8 cellular contexts compared by ENCODE assay signal in genomic region chr2:158600155-158600802, GRCh38.
DNase-seq lines count a peak whose midpoint lies in the region; ATAC-seq, FAIRE-seq and TF ChIP-seq lines count a peak whose summit lies in the region.
"Had no signal": no experiment of that assay in that cellular context is flagged by ENCODE, and none has a peak within 500 bp of the region (broad histone marks: within the 10 kb centered on the region; RNA-seq: fewer than 3 reads in every experiment).

No MANE protein-coding gene starts in this region.

- peak overlapping the region in 1 of 2 experiments; percentile 20; a peak in 1 of 4 replicates for H4K8ac ChIP-seq in IMR-90 (ENCODE audit: low read depth in 2 of 2, low read length in 2 of 2)

- H4K20me1 ChIP-seq in IMR-90 (ENCODE audit: insufficient read depth, low read length): no peaks in the 10 kb centered on the region
- H4K20me1 ChIP-seq in mammary epithelial cell (ENCODE audit: insufficient read depth, low read length): no peaks in the 10 kb centered on the region
- no peaks in the 10 kb centered on the region for H4K20me1 ChIP-seq in keratinocyte (ENCODE audit: control insufficient read depth, extremely low read depth, insufficient read depth, low read length)

- no peak overlapping the region for H2BK15ac ChIP-seq in IMR-90 (ENCODE audit: low read depth, low read length)

- H3K36me3 ChIP-seq in IMR-90 (ENCODE audit: control insufficient read depth, insufficient read depth, low read length): peaks cover 1% of the 10 kb centered on the region; the same call in 1 of the 2 replicates
- H3K36me3 ChIP-seq in mammary epithelial cell (ENCODE audit: insufficient read depth, low read length): no peaks in the 10 kb centered on the region
- H3K36me3 ChIP-seq in keratinocyte (ENCODE audit: control insufficient read depth in 2 of 2, extremely low read depth in 1 of 2, insufficient read depth in 2 of 2, low read length in 2 of 2): peaks cover 0 to 3% of the 10 kb centered on the region in 2 experiments
- no peaks in the 10 kb centered on the region for H3K36me3 ChIP-seq in upper lobe of right lung

- H3K14ac ChIP-seq in IMR-90 (replicated peaks; ENCODE audit: low read depth, low read length): no peak overlapping the region

- H2AK5ac ChIP-seq in IMR-90 (ENCODE audit: low read depth, low read length): no peak overlapping the region

- H4K91ac ChIP-seq in IMR-90 (ENCODE audit: insufficient read depth, low read depth, low read length): no peak overlapping the region

- H3K23ac ChIP-seq in IMR-90 (ENCODE audit: low read depth, low read length): no peak overlapping the region

- peaks cover 4% of the 10 kb centered on the region for H3K79me2 ChIP-seq in mammary epithelial cell (ENCODE audit: insufficient read depth, low read length)
- H3K79me2 ChIP-seq in keratinocyte (ENCODE audit: control insufficient read depth, insufficient read depth, low read length): peaks cover 3% of the 10 kb centered on the region

- no peak overlapping the region for H3K4ac ChIP-seq in IMR-90 (ENCODE audit: low read depth, low read length)

- peak; percentile 88 for FAIRE-seq in keratinocyte (lab: Jason Lieb, UNC)

- H3K9me3 ChIP-seq in IMR-90 (ENCODE audit: control insufficient read depth, insufficient read depth, low read length) (no peaks in the 10 kb centered on the region), mammary epithelial cell (replicated peaks; ENCODE audit: insufficient read depth, low read length) (no peaks in the 10 kb centered on the region), keratinocyte (ENCODE audit: control insufficient read depth, low read depth, low read length) (no peaks in the 10 kb centered on the region), upper lobe of right lung (no peaks in the 10 kb centered on the region)

- H3K79me1 ChIP-seq in IMR-90 (ENCODE audit: low read depth in 1 of 2, low read length in 2 of 2): peaks cover 4 to 13% of the 10 kb centered on the region in 2 experiments; a peak in 3 of 4 replicates

- peaks cover 11% of the 10 kb centered on the region; the same call in 1 of the 2 replicates for H3K9me1 ChIP-seq in IMR-90 (ENCODE audit: insufficient read depth, low read length)
- H3K9me1 ChIP-seq in keratinocyte (ENCODE audit: control insufficient read depth, extremely low read depth, insufficient read depth, low read length): no peaks in the 10 kb centered on the region

- no peaks in the 10 kb centered on the region for H3K27me3 ChIP-seq in IMR-90 (ENCODE audit: control insufficient read depth, insufficient read depth, low read length)
- no peaks in the 10 kb centered on the region for H3K27me3 ChIP-seq in mammary epithelial cell (ENCODE audit: insufficient read depth, low read length)
- no peaks in the 10 kb centered on the region for H3K27me3 ChIP-seq in keratinocyte (ENCODE audit: control insufficient read depth, extremely low read depth, insufficient read depth, low read length)
- H3K27me3 ChIP-seq in upper lobe of right lung: no peaks in the 10 kb centered on the region

- POLR2A ChIA-PET in IMR-90 (lab: Charles Lee; ENCODE audit: unreplicated experiment): no interaction called here

- DNase-seq in IMR-90 (peak; percentile 95), mammary epithelial cell (peak; percentile 92), keratinocyte (ENCODE audit: low read depth, low spot score) (peak; percentile 73), upper lobe of right lung (no peak), NCI-H2171 (lab: John Stamatoyannopoulos, UW) (no peak), NCI-H1417 (lab: John Stamatoyannopoulos, UW) (no peak)
- DNase-seq: RPMI8226 had no signal

- dilution Hi-C loops in IMR-90 (cut with HindIII; ENCODE audit: low sequenced_read_pairs, unreplicated experiment): no loop called here
- dilution Hi-C loops in mammary epithelial cell (cut with HindIII; ENCODE audit: low sequenced_read_pairs): no loop called here
- dilution Hi-C loops in keratinocyte (cut with MboI; ENCODE audit: extremely low pct_ligation_motif_present, low sequenced_read_pairs): no loop called here

- intact Hi-C loops in IMR-90 (cut with micrococcal nuclease): loop anchor here (5.0 kb wide), 2 partner anchors 143 to 188 kb away; partner anchors contain the start of genes CCDC148 and PKP4
- intact Hi-C loops in mammary epithelial cell (cut with micrococcal nuclease): loop anchor here (5.0 kb wide), 1 partner anchor 143 kb away; the partner anchor contains the start of genes CCDC148 and PKP4
- intact Hi-C loops in upper lobe of right lung (cut with DNase I): no loop called here

- CTCF ChIA-PET in IMR-90 (lab: Yijun Ruan, JAX) (interaction anchor here (0.6 to 0.8 kb wide), 2 partner anchors 9 to 138 kb away, joined by 3 to 4 read pairs; no protein-coding TSS in a partner anchor), mammary epithelial cell (lab: Charles Lee; ENCODE audit: low non-redundant PET) (no interaction called here)

- H3K4me2 ChIP-seq in IMR-90 (ENCODE audit: low read depth, low read length) (peak overlapping the region; percentile 30; the same call in 1 of the 2 replicates), mammary epithelial cell (ENCODE audit: insufficient read depth, low read depth, low read length) (peak overlapping the region; percentile 77), keratinocyte (ENCODE audit: control insufficient read depth, extremely low read depth, insufficient read depth, low read depth, low read length) (peak overlapping the region; percentile 73)

- no peak overlapping the region for H4K5ac ChIP-seq in IMR-90 (ENCODE audit: low read depth, low read length)

- H3K4me1 ChIP-seq in IMR-90 (ENCODE audit: control insufficient read depth, insufficient read depth, low read length) (peaks cover 8% of the 10 kb centered on the region), mammary epithelial cell (ENCODE audit: insufficient read depth, low read length) (peaks cover 32% of the 10 kb centered on the region), keratinocyte (ENCODE audit: control insufficient read depth, extremely low read depth, insufficient read depth, low read length) (peaks cover 39% of the 10 kb centered on the region), upper lobe of right lung (peaks cover 3% of the 10 kb centered on the region)

- H2BK5ac ChIP-seq in IMR-90 (ENCODE audit: low read depth, low read length, poor library complexity, severe bottlenecking): peak overlapping the region; percentile 55

- TF ChIP-seq RAD21 in IMR-90 (IDR thresholded peaks at IDR 0.05; ENCODE audit: low read length): no peak

- H2AFZ ChIP-seq in IMR-90 (replicated peaks; ENCODE audit: low read length, poor library complexity) (no peak overlapping the region), mammary epithelial cell (ENCODE audit: low read depth, low read length) (peak overlapping the region; percentile 29), keratinocyte (ENCODE audit: control insufficient read depth, low read length) (peak overlapping the region; percentile 8)

- peak overlapping the region; percentile 64 for H3K56ac ChIP-seq in IMR-90 (ENCODE audit: extremely low read depth, insufficient read depth, low read length)

- TF ChIP-seq CTCF in IMR-90 (conservative IDR thresholded peaks at IDR 0.05; ENCODE audit: low read depth, low read length): no peak
- TF ChIP-seq CTCF in mammary epithelial cell (conservative IDR thresholded peaks at IDR 0.05 in 1 of 2, IDR thresholded peaks at IDR 0.05 in 1 of 2; ENCODE audit: extremely low read depth in 1 of 2, insufficient read depth in 1 of 2, low read depth in 1 of 2, low read length in 2 of 2): no peak
- no peak for TF ChIP-seq CTCF in keratinocyte (optimal IDR thresholded peaks at IDR 0.05 in 1 of 3, IDR thresholded peaks at IDR 0.05 in 1 of 3, conservative IDR thresholded peaks at IDR 0.05 in 1 of 3; ENCODE audit: extremely low read depth in 1 of 3, insufficient read depth in 2 of 3, low read length in 3 of 3)
- no peak for TF ChIP-seq CTCF in upper lobe of right lung (IDR thresholded peaks at IDR 0.05)

- in situ Hi-C loops in IMR-90 (cut with MboI; ENCODE audit: low sequenced_read_pairs) (no loop called here), mammary epithelial cell (cut with MboI; ENCODE audit: low sequenced_read_pairs in 2 of 2) (no loop called here)

- no peak overlapping the region for H3K4me3 ChIP-seq in IMR-90 (ENCODE audit: insufficient read depth, low read depth, low read length)
- H3K4me3 ChIP-seq in mammary epithelial cell (replicated peaks in 1 of 3; ENCODE audit: insufficient read depth in 1 of 3, low read depth in 2 of 3, low read length in 3 of 3): peak overlapping the region in 1 of 3 experiments; percentile 12
- peak overlapping the region in 2 of 3 experiments; percentile 28 to 47 for H3K4me3 ChIP-seq in keratinocyte (ENCODE audit: control insufficient read depth in 2 of 3, extremely low read depth in 1 of 3, insufficient read depth in 2 of 3, low read depth in 1 of 3, low read length in 3 of 3)
- no peak overlapping the region for H3K4me3 ChIP-seq in upper lobe of right lung

- H3K9ac ChIP-seq in IMR-90 (ENCODE audit: low read depth, low read length): no peak overlapping the region
- H3K9ac ChIP-seq in mammary epithelial cell (ENCODE audit: insufficient read depth, low read length): no peak overlapping the region
- H3K9ac ChIP-seq in keratinocyte (ENCODE audit: control insufficient read depth, extremely low read depth, insufficient read depth, low read length): no peak overlapping the region

- H2BK120ac ChIP-seq in IMR-90 (ENCODE audit: low read depth, low read length): 0 out of 2 replicates have a peak overlapping the region, but pooled peaks have one; percentile 17

- ATAC-seq in IMR-90 (ENCODE audit: low read depth) (peak; percentile 91), upper lobe of right lung (peak; percentile 70), HG03139 (IDR thresholded peaks at IDR 0.05; ENCODE audit: unreplicated experiment) (no peak)

- H2AK9ac ChIP-seq in IMR-90 (replicated peaks; ENCODE audit: low read depth, low read length, poor library complexity): no peak overlapping the region

- no peak for TF ChIP-seq POLR2A in IMR-90 (IDR thresholded peaks at IDR 0.05; ENCODE audit: low read depth, low read length)

- H2BK20ac ChIP-seq in IMR-90 (ENCODE audit: low read depth, low read length): no peak overlapping the region; the same call in 1 of the 2 replicates

- WGBS in IMR-90 (ENCODE audit: extremely low coverage in 2 of 2, insufficient read length in 1 of 2), 2 experiments: 0% methylated on average over 2 of the region's 3 CpGs; no CpG with 5 or more reads in 1 of the 2 experiments
- WGBS in mammary epithelial cell (ENCODE audit: low coverage, missing lambda C conversion rate): 4% methylated on average over 3 of the region's 3 CpGs

- H3K27ac ChIP-seq in IMR-90 (ENCODE audit: insufficient read depth, low read length) (no peak overlapping the region), mammary epithelial cell (ENCODE audit: insufficient read depth, low read depth, low read length) (peak overlapping the region; percentile 81), keratinocyte (ENCODE audit: control insufficient read depth, insufficient read depth, low read length) (peak overlapping the region; percentile 88), upper lobe of right lung (no peak overlapping the region)

- BruUV-seq in IMR-90 (replicated peaks; lab: Mats Ljungman, UMichigan) (no TSS peak), mammary epithelial cell (replicated peaks; lab: Mats Ljungman, UMichigan) (TSS peak; percentile 61)

- no peak overlapping the region for H3K18ac ChIP-seq in IMR-90 (ENCODE audit: low read depth, low read length)

TF ChIP-seq in IMR-90, 13 proteins besides CTCF, POLR2A, EP300 and RAD21 (continues in another document):
- 0 out of 2 replicates have a peak, but pooled peaks have one; percentile 7 for TF ChIP-seq BHLHE40 (IDR thresholded peaks at IDR 0.05; ENCODE audit: low read depth, low read length)

Comparison
In these comparisons a context has a peak if more than half of its experiments do, and no peak if none do; other contexts are left out.
1. DNase-seq: peak in IMR-90 (single experiment), mammary epithelial cell (single experiment) and keratinocyte (single experiment); none in upper lobe of right lung (single experiment), NCI-H2171 (single experiment) and NCI-H1417 (0 of 3).
2. H3K27ac ChIP-seq: peak in mammary epithelial cell (single experiment) and keratinocyte (single experiment); none in IMR-90 (single experiment) and upper lobe of right lung (single experiment).
3. H3K4me3 ChIP-seq: peak in keratinocyte (2 of 3); none in IMR-90 (single experiment) and upper lobe of right lung (single experiment).
4. Peak in every context shown above with its lines, with median percentiles within 50 percentile points of each other: H3K4me2 ChIP-seq.